ENCODE assay signal across 15 cellular contexts in genomic region chr1:111669268-111669667, GRCh38. TPM values are rescaled to one million over a fixed set of nuclear protein-coding genes. Genes with fewer than 3 reads are reported as not detected.
DNase-seq lines count a peak whose midpoint lies in the region; ATAC-seq and TF ChIP-seq lines count a peak whose summit lies in the region.
"Had no signal": no experiment of that assay in that cellular context is flagged by ENCODE, and none has a peak within 500 bp of the region (broad histone marks: within the 10 kb centered on the region; RNA-seq: fewer than 3 reads in every experiment).

No MANE protein-coding gene starts in this region.

- peak overlapping the region; percentile 49 for H3K27ac Mint-ChIP-seq in activated naive CD4-positive, alpha-beta T cell treated with anti-CD3 and anti-CD28 coated beads, Interleukin-2, amount 50 U/mL, for 24 hours
- no peak overlapping the region for H3K27ac Mint-ChIP-seq in activated naive CD4-positive, alpha-beta T cell treated with anti-CD3 and anti-CD28 coated beads, Interleukin-2, amount 10 ng/mL, durations not matched to agents 7 days and 5 days
- 0 out of 2 replicates have a peak overlapping the region, but pooled peaks have one; percentile 11 for H3K27ac Mint-ChIP-seq in WTC11

- H3K36me3 Mint-ChIP-seq in activated naive CD4-positive, alpha-beta T cell treated with anti-CD3 and anti-CD28 coated beads, Interleukin-2, amount 50 U/mL, for 24 hours, result peaks cover 11% of the 10 kb centered on the region
- H3K36me3 Mint-ChIP-seq in activated naive CD4-positive, alpha-beta T cell treated with anti-CD3 and anti-CD28 coated beads, Interleukin-2, amount 10 ng/mL, durations not matched to agents 7 days and 5 days, result peaks cover 36% of the 10 kb centered on the region
- no peaks in the 10 kb centered on the region; the same call in 1 of the 2 replicates for H3K36me3 Mint-ChIP-seq in WTC11

- H3K4me1 ChIP-seq in stomach smooth muscle (ENCODE audit: control insufficient read depth, insufficient read depth, low read length), result peaks cover 14% of the 10 kb centered on the region

- no peak for DNase-seq in activated naive CD4-positive, alpha-beta T cell treated with anti-CD3 and anti-CD28 coated beads, Interleukin-2, amount 10 ng/mL, durations not matched to agents 7 days and 5 days
- DNase-seq in WTC11 (ENCODE audit: low spot score), result no peak
- DNase-seq in fibroblast of peridontal ligament (ENCODE audit: extremely low read depth), result peak; percentile 53
- no peak for DNase-seq in H7
- DNase-seq in amniotic stem cell (lab: John Stamatoyannopoulos, UW), result no peak
- DNase-seq: dermis blood vessel endothelial cell, DMS79, foreskin keratinocyte, NCI-H2107, uterus had no signal

- no peak for ATAC-seq in WTC11
- no peak for ATAC-seq in GM18511 (IDR thresholded peaks at IDR 0.05; ENCODE audit: unreplicated experiment)
- ATAC-seq: foreskin keratinocyte had no signal

- no peak for TF ChIP-seq CTCF in WTC11 (IDR thresholded peaks at IDR 0.05)

- H3K9me3 Mint-ChIP-seq in activated naive CD4-positive, alpha-beta T cell treated with anti-CD3 and anti-CD28 coated beads, Interleukin-2, amount 50 U/mL, for 24 hours, result peaks cover 2% of the 10 kb centered on the region
- H3K9me3 Mint-ChIP-seq in activated naive CD4-positive, alpha-beta T cell treated with anti-CD3 and anti-CD28 coated beads, Interleukin-2, amount 10 ng/mL, durations not matched to agents 7 days and 5 days, result no peaks in the 10 kb centered on the region
- peaks cover 1% of the 10 kb centered on the region for H3K9me3 Mint-ChIP-seq in WTC11
- H3K9me3 Mint-ChIP-seq: neural crest cell had no signal

- H3K36me3 ChIP-seq in stomach smooth muscle (ENCODE audit: control insufficient read depth in 2 of 2, insufficient read depth in 2 of 2, low read length in 2 of 2) (no peaks in the 10 kb centered on the region), H7 (replicated peaks; ENCODE audit: control insufficient read depth, insufficient read depth, low read length) (no peaks in the 10 kb centered on the region)
- H3K36me3 ChIP-seq: uterus had no signal

- CTCF ChIA-PET in activated naive CD4-positive, alpha-beta T cell treated with anti-CD3 and anti-CD28 coated beads, Interleukin-2, amount 10 ng/mL, durations not matched to agents 7 days and 5 days (lab: Charles Lee), result interaction anchor here (1.0 to 1.1 kb wide), 2 partner anchors 26 to 224 kb away, joined by 3 read pairs; no protein-coding TSS in a partner anchor
- CTCF ChIA-PET in WTC11 (lab: Charles Lee), result interaction anchor here (0.6 to 5.5 kb wide), 2 partner anchors 161 to 176 kb away, joined by 3 to 25 read pairs; no protein-coding TSS in a partner anchor

- peaks cover 93% of the 10 kb centered on the region for H3K4me1 Mint-ChIP-seq in activated naive CD4-positive, alpha-beta T cell treated with anti-CD3 and anti-CD28 coated beads, Interleukin-2, amount 50 U/mL, for 24 hours
- peaks cover 50% of the 10 kb centered on the region for H3K4me1 Mint-ChIP-seq in activated naive CD4-positive, alpha-beta T cell treated with anti-CD3 and anti-CD28 coated beads, Interleukin-2, amount 10 ng/mL, durations not matched to agents 7 days and 5 days
- H3K4me1 Mint-ChIP-seq in WTC11, result peaks cover 9% of the 10 kb centered on the region

- H3K9me3 ChIP-seq in stomach smooth muscle (ENCODE audit: control insufficient read depth in 2 of 2, low read length in 2 of 2), result no peaks in the 10 kb centered on the region
- H3K9me3 ChIP-seq: uterus had no signal

- no peaks in the 10 kb centered on the region for H3K27me3 Mint-ChIP-seq in activated naive CD4-positive, alpha-beta T cell treated with anti-CD3 and anti-CD28 coated beads, Interleukin-2, amount 50 U/mL, for 24 hours
- H3K27me3 Mint-ChIP-seq in activated naive CD4-positive, alpha-beta T cell treated with anti-CD3 and anti-CD28 coated beads, Interleukin-2, amount 10 ng/mL, durations not matched to agents 7 days and 5 days, result no peaks in the 10 kb centered on the region
- H3K27me3 Mint-ChIP-seq in WTC11 (ENCODE audit: low read depth), result no peaks in the 10 kb centered on the region

- POLR2A ChIA-PET in WTC11 (lab: Charles Lee), result no interaction called here

- H3K9ac ChIP-seq in stomach smooth muscle (ENCODE audit: low read length in 2 of 2), result no peak overlapping the region

- H3K4me3 ChIP-seq in stomach smooth muscle (ENCODE audit: low read length in 2 of 2) (no peak overlapping the region), H7 (ENCODE audit: insufficient read depth, low read depth, low read length) (no peak overlapping the region)
- H3K4me3 ChIP-seq: uterus had no signal

- H3K4me3 Mint-ChIP-seq in activated naive CD4-positive, alpha-beta T cell treated with anti-CD3 and anti-CD28 coated beads, Interleukin-2, amount 50 U/mL, for 24 hours, result no peak overlapping the region
- H3K4me3 Mint-ChIP-seq in activated naive CD4-positive, alpha-beta T cell treated with anti-CD3 and anti-CD28 coated beads, Interleukin-2, amount 10 ng/mL, durations not matched to agents 7 days and 5 days, result no peak overlapping the region
- H3K4me3 Mint-ChIP-seq in WTC11, result no peak overlapping the region
- H3K4me3 Mint-ChIP-seq: neural crest cell had no signal

- H3K27me3 ChIP-seq in stomach smooth muscle (ENCODE audit: control insufficient read depth in 1 of 2, insufficient read depth in 2 of 2, low read length in 2 of 2), result no peaks in the 10 kb centered on the region
- no peaks in the 10 kb centered on the region for H3K27me3 ChIP-seq in H7 (ENCODE audit: control insufficient read depth, insufficient read depth, low read length)
- H3K27me3 ChIP-seq: foreskin keratinocyte, uterus had no signal

- peak overlapping the region; percentile 42 for H3K27ac ChIP-seq in stomach smooth muscle (ENCODE audit: low read length)
- H3K27ac ChIP-seq: foreskin keratinocyte, HL-60, uterus had no signal

TF ChIP-seq in WTC11, 78 proteins besides CTCF, POLR2A, EP300 and RAD21:
- no peak for TF ChIP-seq ZNF232 (CRISPR knock-in tag; IDR thresholded peaks at IDR 0.05)

RNA-seq across cellular contexts. Expression of gene RAP1A, which starts 49.7 kb away (rescaled TPM):
- 25.4 to 28.3 TPM (median 27.4 TPM) in 3 replicates for total RNA-seq in WTC11 (2021)
- 20.6 and 22.7 TPM in 2 replicates for total RNA-seq in H7 (2014; rRNA removed; shearing (Covaris generic))
